ENCODE assay signal across 10 cellular contexts in the genomic region with DNA sequence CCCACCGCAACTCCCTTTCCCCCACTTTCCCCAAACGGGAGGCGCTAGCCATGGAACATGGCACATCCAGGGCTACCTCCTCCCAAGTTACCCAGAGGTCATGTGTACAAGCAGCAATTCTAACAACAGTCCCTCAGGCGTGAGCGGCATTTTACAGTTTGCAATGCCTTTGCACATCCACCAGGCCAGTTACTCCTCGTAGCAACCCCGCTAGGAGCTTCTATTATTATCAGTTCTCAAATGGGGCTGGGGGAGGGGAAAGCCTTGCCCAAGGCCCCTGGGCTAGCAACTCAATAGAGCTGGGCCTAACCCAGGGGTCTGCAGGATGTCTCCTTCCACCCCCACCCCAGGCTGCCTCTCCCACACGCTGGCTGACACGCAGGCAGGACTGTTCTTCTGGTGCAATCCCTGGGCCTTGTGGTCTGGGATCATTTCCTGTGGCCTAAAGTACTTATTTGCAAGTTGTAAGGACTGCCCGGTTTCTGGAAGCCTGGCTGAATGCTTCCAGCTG. TPM values are rescaled to one million over a fixed set of nuclear protein-coding genes. Genes with fewer than 3 reads are reported as not detected.
DNase-seq lines count a peak whose midpoint lies in the region; ATAC-seq and TF ChIP-seq lines count a peak whose summit lies in the region.
"Had no signal": no experiment of that assay in that cellular context is flagged by ENCODE, and none has a peak within 500 bp of the region (broad histone marks: within the 10 kb centered on the region; RNA-seq: fewer than 3 reads in every experiment).

No MANE protein-coding gene starts in this region.

- H3K27me3 ChIP-seq in H7 (ENCODE audit: control insufficient read depth, insufficient read depth, low read length) = no peaks in the 10 kb centered on the region

- H3K4me3 Mint-ChIP-seq in stimulated activated naive CD8-positive, alpha-beta T cell treated with anti-CD3 and anti-CD28 coated beads, Interleukin-15, amount 100 ng/mL, for 72 hours = peak overlapping the region in 1 of 2 donors; percentile 29
- H3K4me3 Mint-ChIP-seq: T-helper 1 cell treated with Interleukin-12 subunit alpha and Interleukin-12 subunit beta and Interleukin-4 antibody, amounts not matched to agents 30 μg/mL and 1 μg/mL, for 36 hours had no signal

- ATAC-seq in stimulated activated naive CD8-positive, alpha-beta T cell treated with anti-CD3 and anti-CD28 coated beads, Interleukin-15, amount 100 ng/mL, for 72 hours = no peak

- H3K27ac ChIP-seq in skin epidermis = peak overlapping the region in 18 of 21 experiments; percentile 37 to 83 (median 58)

- peak; percentile 57 for DNase-seq in H7
- peak; percentile 75 for DNase-seq in choroid plexus epithelial cell (ENCODE audit: low read depth)
- DNase-seq in iris pigment epithelial cell (ENCODE audit: low read depth) = peak; percentile 62
- DNase-seq in stimulated activated naive CD8-positive, alpha-beta T cell treated with anti-CD3 and anti-CD28 coated beads, Interleukin-15, amount 100 ng/mL, for 72 hours = no peak
- no peak for DNase-seq in amniotic stem cell (lab: John Stamatoyannopoulos, UW)
- no peak for DNase-seq in NCI-H2107 (lab: John Stamatoyannopoulos, UW)
- DNase-seq in NOMO-1 (lab: John Stamatoyannopoulos, UW; ENCODE audit: unreplicated experiment in 2 of 2) = no peak
- DNase-seq: NCI-H446 had no signal

- no peaks in the 10 kb centered on the region for H3K4me1 Mint-ChIP-seq in stimulated activated naive CD8-positive, alpha-beta T cell treated with anti-CD3 and anti-CD28 coated beads, Interleukin-15, amount 100 ng/mL, for 72 hours

- no peak overlapping the region for H3K4me3 ChIP-seq in H7 (ENCODE audit: insufficient read depth, low read depth, low read length)
- H3K4me3 ChIP-seq in choroid plexus epithelial cell (ENCODE audit: low read depth, low read length) = no peak overlapping the region
- no peak overlapping the region for H3K4me3 ChIP-seq in skin epidermis

- no peaks in the 10 kb centered on the region for H3K36me3 ChIP-seq in H7 (replicated peaks; ENCODE audit: control insufficient read depth, insufficient read depth, low read length)

- peaks cover 30% of the 10 kb centered on the region for H3K27me3 Mint-ChIP-seq in stimulated activated naive CD8-positive, alpha-beta T cell treated with anti-CD3 and anti-CD28 coated beads, Interleukin-15, amount 100 ng/mL, for 72 hours

- H3K9me3 Mint-ChIP-seq in stimulated activated naive CD8-positive, alpha-beta T cell treated with anti-CD3 and anti-CD28 coated beads, Interleukin-15, amount 100 ng/mL, for 72 hours = no peaks in the 10 kb centered on the region
- H3K9me3 Mint-ChIP-seq: T-helper 1 cell treated with Interleukin-12 subunit alpha and Interleukin-12 subunit beta and Interleukin-4 antibody, amounts not matched to agents 30 μg/mL and 1 μg/mL, for 36 hours had no signal

- no peak overlapping the region for H3K27ac Mint-ChIP-seq in stimulated activated naive CD8-positive, alpha-beta T cell treated with anti-CD3 and anti-CD28 coated beads, Interleukin-15, amount 100 ng/mL, for 72 hours
- H3K27ac Mint-ChIP-seq: T-helper 1 cell treated with Interleukin-12 subunit alpha and Interleukin-12 subunit beta and Interleukin-4 antibody, amounts not matched to agents 30 μg/mL and 1 μg/mL, for 36 hours had no signal

- peak; percentile 4 for TF ChIP-seq CTCF in choroid plexus epithelial cell (conservative IDR thresholded peaks at IDR 0.05; ENCODE audit: low read depth, low read length)

RNA-seq across cellular contexts. Expression of a gene that starts 27.8 kb away (rescaled TPM):
- total RNA-seq in H7 (2014; rRNA removed; shearing (Covaris generic)) = 105 and 110 TPM in 2 replicates

Comparison
In these comparisons a context has a peak if more than half of its experiments do, and no peak if none do; other contexts are left out.
1. DNase-seq: peak in H7 (single experiment), choroid plexus epithelial cell (single experiment) and iris pigment epithelial cell (single experiment); none in stimulated activated naive CD8-positive, alpha-beta T cell treated with anti-CD3 and anti-CD28 coated beads, Interleukin-15, amount 100 ng/mL, for 72 hours (0 of 2), amniotic stem cell (single experiment), NCI-H2107 (single experiment) and NOMO-1 (0 of 2).